In the genomic region with DNA sequence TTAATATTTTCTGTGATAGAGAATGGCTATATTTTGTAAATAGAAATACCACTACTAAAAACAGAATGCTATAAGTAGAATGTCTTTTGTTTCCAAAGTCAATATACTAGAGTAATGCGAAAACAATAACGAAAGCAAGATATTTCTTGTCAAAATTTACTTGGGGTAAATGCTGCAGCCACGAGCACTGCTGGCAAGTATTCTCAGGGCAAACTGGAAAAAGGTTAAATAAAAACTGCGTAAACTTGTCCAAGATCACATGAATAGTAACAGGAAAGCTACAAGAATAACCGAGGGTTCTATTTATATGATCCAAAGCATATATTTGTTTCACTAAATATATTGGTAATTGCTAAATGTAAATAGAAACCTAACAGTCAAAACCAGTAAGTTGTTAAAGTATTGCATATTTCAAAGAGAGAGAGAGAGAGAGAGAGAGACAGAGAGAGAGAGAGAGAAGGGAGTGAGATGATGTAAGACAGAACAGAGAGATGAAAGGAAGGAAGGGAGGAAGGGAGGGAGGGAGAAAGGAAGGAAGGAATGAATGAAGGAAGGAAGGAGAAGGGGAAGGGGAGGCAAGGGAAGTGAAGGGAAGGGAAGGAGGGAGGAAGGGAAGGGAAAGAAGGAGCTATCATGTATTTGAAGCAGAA, we compare ENCODE assay signal across 26 cellular contexts.
"Had no signal": no experiment of that assay in that cellular context is flagged by ENCODE, and none has a peak within 500 bp of the region (broad histone marks: within the 10 kb centered on the region; RNA-seq: fewer than 3 reads in every experiment).

No MANE protein-coding gene starts in this region.

- H3K36me3 Mint-ChIP-seq: activated CD8-positive, alpha-beta memory T cell treated with anti-CD3 and anti-CD28 coated beads, Interleukin-2, amount 10 ng/mL, durations not matched to agents 7 days and 5 days; activated naive CD4-positive, alpha-beta T cell treated with anti-CD3 and anti-CD28 coated beads, Interleukin-2, amount 50 U/mL, for 24 hours; T-cell had no signal

- ATAC-seq: activated CD8-positive, alpha-beta memory T cell treated with anti-CD3 and anti-CD28 coated beads, Interleukin-2, amount 10 ng/mL, durations not matched to agents 7 days and 5 days; body of pancreas; T-cell had no signal

- H3K27ac Mint-ChIP-seq: activated B cell treated with CpG ODN at 0.5 μM for 24 hours; activated CD4-positive, alpha-beta T cell treated with anti-CD3 and anti-CD28 coated beads, Interleukin-2, amount 10 ng/mL, durations not matched to agents 24 days and 14 days; activated CD8-positive, alpha-beta memory T cell treated with anti-CD3 and anti-CD28 coated beads, Interleukin-2, amount 10 ng/mL, durations not matched to agents 7 days and 5 days; activated naive CD4-positive, alpha-beta T cell treated with anti-CD3 and anti-CD28 coated beads, Interleukin-2, amount 50 U/mL, for 24 hours; activated T-cell treated with anti-CD3 and anti-CD28 coated beads, Interleukin-2, amount 50 U/mL, for 24 hours; activated T-helper 1 cell treated with anti-CD3 and anti-CD28 coated beads, Interleukin-12 subunit alpha, Interleukin-12 subunit beta, Interleukin-2, Interleukin-4 antibody, amounts not matched to agents 30 ng/mL and 10 ng/mL and 1 ng/mL, durations not matched to agents 14 hours and 24 hours and 36 hours; T-cell had no signal

- H3K4me1 Mint-ChIP-seq: activated B cell treated with CpG ODN at 0.5 μM for 24 hours; activated CD4-positive, alpha-beta T cell treated with anti-CD3 and anti-CD28 coated beads, Interleukin-2, amount 10 ng/mL, durations not matched to agents 24 days and 14 days; activated naive CD4-positive, alpha-beta T cell treated with anti-CD3 and anti-CD28 coated beads, Interleukin-2, amount 50 U/mL, for 24 hours; T-cell had no signal

- H3K9me3 Mint-ChIP-seq: activated CD4-positive, alpha-beta T cell treated with anti-CD3 and anti-CD28 coated beads, Interleukin-2, amount 10 ng/mL, durations not matched to agents 24 days and 14 days; activated naive CD4-positive, alpha-beta T cell treated with anti-CD3 and anti-CD28 coated beads, Interleukin-2, amount 50 U/mL, for 24 hours; activated T-cell treated with anti-CD3 and anti-CD28 coated beads, Interleukin-2, amount 50 U/mL, for 24 hours; activated T-helper 1 cell treated with anti-CD3 and anti-CD28 coated beads, Interleukin-12 subunit alpha, Interleukin-12 subunit beta, Interleukin-2, Interleukin-4 antibody, amounts not matched to agents 30 ng/mL and 10 ng/mL and 1 ng/mL, durations not matched to agents 14 hours and 24 hours and 36 hours; T-cell had no signal

- H3K4me3 Mint-ChIP-seq: activated B cell treated with CpG ODN at 0.5 μM for 24 hours; activated CD4-positive, alpha-beta T cell treated with anti-CD3 and anti-CD28 coated beads, Interleukin-2, amount 10 ng/mL, durations not matched to agents 24 days and 14 days; activated CD8-positive, alpha-beta memory T cell treated with anti-CD3 and anti-CD28 coated beads, Interleukin-2, amount 10 ng/mL, durations not matched to agents 7 days and 5 days; activated naive CD4-positive, alpha-beta T cell treated with anti-CD3 and anti-CD28 coated beads, Interleukin-2, amount 50 U/mL, for 24 hours; activated T-cell treated with anti-CD3 and anti-CD28 coated beads, Interleukin-2, amount 50 U/mL, for 24 hours; activated T-helper 1 cell treated with anti-CD3 and anti-CD28 coated beads, Interleukin-12 subunit alpha, Interleukin-12 subunit beta, Interleukin-2, Interleukin-4 antibody, amounts not matched to agents 30 ng/mL and 10 ng/mL and 1 ng/mL, durations not matched to agents 14 hours and 24 hours and 36 hours; T-cell had no signal

- DNase-seq: activated B cell treated with CpG ODN at 0.5 μM for 24 hours; activated CD4-positive, alpha-beta T cell treated with anti-CD3 and anti-CD28 coated beads for 1 hour; activated CD4-positive, alpha-beta T cell treated with anti-CD3 and anti-CD28 coated beads, Interleukin-2, amount 10 ng/mL, durations not matched to agents 24 days and 14 days; activated CD4-positive, alpha-beta T cell treated with anti-CD3 and anti-CD28 coated beads, Interleukin-2, amount 50 U/mL, for 48 hours; activated CD8-positive, alpha-beta memory T cell treated with anti-CD3 and anti-CD28 coated beads, Interleukin-2, amount 10 ng/mL, durations not matched to agents 7 days and 5 days; activated effector memory CD4-positive, alpha-beta T cell treated with Interleukin-2 at 50 U/mL for 16 hours; activated naive CD4-positive, alpha-beta T cell; activated T-cell treated with anti-CD3 and anti-CD28 coated beads, Interleukin-2, amount 50 U/mL, for 24 hours; aorta; body of pancreas; central memory CD4-positive, alpha-beta T cell; Karpas-422; MM.1S; NCI-H1105; NCI-H1436; NCI-H1694 treated with DMSO at 0.1 percent for 48 hours; NCI-H2029 treated with DMSO at 0.1 percent for 48 hours; NCI-H446; NCI-H524 treated with DMSO at 0.1 percent for 48 hours; NCI-H748 treated with DMSO at 0.1 percent for 48 hours; SHP77; T-cell; T-helper 2 cell; T1000 had no signal

- H3K27me3 Mint-ChIP-seq: activated B cell treated with CpG ODN at 0.5 μM for 24 hours; activated CD4-positive, alpha-beta T cell treated with anti-CD3 and anti-CD28 coated beads, Interleukin-2, amount 10 ng/mL, durations not matched to agents 24 days and 14 days; activated CD8-positive, alpha-beta memory T cell treated with anti-CD3 and anti-CD28 coated beads, Interleukin-2, amount 10 ng/mL, durations not matched to agents 7 days and 5 days; activated naive CD4-positive, alpha-beta T cell treated with anti-CD3 and anti-CD28 coated beads, Interleukin-2, amount 50 U/mL, for 24 hours; activated T-cell treated with anti-CD3 and anti-CD28 coated beads, Interleukin-2, amount 50 U/mL, for 24 hours; T-cell had no signal
